In the genomic region with DNA sequence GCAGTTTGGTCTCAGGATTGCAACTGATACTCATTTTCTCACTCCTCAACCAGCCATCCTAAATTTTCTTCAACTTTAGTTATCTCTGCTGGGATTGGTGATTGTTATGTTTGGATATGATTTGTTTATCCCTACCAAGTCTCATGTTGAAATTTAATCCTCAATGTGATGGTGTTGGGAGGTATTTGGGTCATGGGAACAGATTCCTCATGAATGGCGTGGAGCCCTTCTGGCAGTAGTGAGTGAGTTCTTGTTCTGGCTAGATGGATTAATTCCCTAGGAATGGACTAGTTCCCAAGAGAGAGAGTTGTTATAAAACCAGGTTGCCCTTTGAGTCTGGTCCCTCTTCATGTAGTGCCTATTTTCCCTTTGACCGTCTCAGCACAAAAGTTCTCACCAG, we compare ENCODE assay signal across 15 cellular contexts.
A peak's percentile ranks its signal among the peaks of the same experiment; 100 is the strongest.
DNase-seq lines count a peak whose midpoint lies in the region; ATAC-seq and TF ChIP-seq lines count a peak whose summit lies in the region.
"Had no signal": no experiment of that assay in that cellular context is flagged by ENCODE, and none has a peak within 500 bp of the region (broad histone marks: within the 10 kb centered on the region; RNA-seq: fewer than 3 reads in every experiment).

No MANE protein-coding gene starts in this region.

- TF ChIP-seq CTCF in right atrium auricular region (IDR thresholded peaks at IDR 0.05) (no peak), HFFc6 (IDR thresholded peaks at IDR 0.05) (no peak)

- H3K36me3 ChIP-seq in right atrium auricular region, result no peaks in the 10 kb centered on the region

- no peak overlapping the region for H3K4me3 ChIP-seq in right atrium auricular region

- no peak overlapping the region for H3K4me3 Mint-ChIP-seq in HFFc6
- H3K4me3 Mint-ChIP-seq: B cell; CD4-positive, alpha-beta memory T cell had no signal

- H3K36me3 Mint-ChIP-seq in HFFc6 (ENCODE audit: low read depth), result no peaks in the 10 kb centered on the region
- H3K36me3 Mint-ChIP-seq: CD4-positive, alpha-beta memory T cell had no signal

- H3K4me1 ChIP-seq in right atrium auricular region, result no peaks in the 10 kb centered on the region

- H3K9me3 ChIP-seq in right atrium auricular region, result no peaks in the 10 kb centered on the region

- no peaks in the 10 kb centered on the region for H3K27me3 ChIP-seq in right atrium auricular region

- H3K27ac Mint-ChIP-seq in HFFc6, result no peak overlapping the region; the same call in 1 of the 2 replicates
- H3K27ac Mint-ChIP-seq: B cell; CD4-positive, alpha-beta memory T cell had no signal

- H3K27ac ChIP-seq in right atrium auricular region, result no peak overlapping the region
- H3K27ac ChIP-seq: HL-60 had no signal

- H3K4me1 Mint-ChIP-seq in HFFc6 (ENCODE audit: low read depth), result no peaks in the 10 kb centered on the region
- H3K4me1 Mint-ChIP-seq: B cell; CD4-positive, alpha-beta memory T cell had no signal

- intact Hi-C loops in Right ventricle myocardium superior (cut with DNase I), result no loop called here
- intact Hi-C loops in left ventricle myocardium superior (cut with micrococcal nuclease), result no loop called here

- peaks cover 33% of the 10 kb centered on the region for H3K9me3 Mint-ChIP-seq in HFFc6

- DNase-seq in Right ventricle myocardium superior (no peak), right atrium auricular region (ENCODE audit: low spot score) (no peak), HFFc6 (peak; percentile 56), left ventricle myocardium superior (no peak), EL (no peak), T-helper 9 cell (no peak)
- no peak for DNase-seq in stimulated activated naive CD4-positive, alpha-beta T cell treated with Interleukin-2 at 50 U/mL for 16 hours (lab: John Stamatoyannopoulos, UW)
- DNase-seq: 8988T, C1 segment of cervical spinal cord, DMS79, GDM1, HCEC 1CT had no signal

- no peaks in the 10 kb centered on the region for H3K27me3 Mint-ChIP-seq in HFFc6 (ENCODE audit: insufficient read depth)
- H3K27me3 Mint-ChIP-seq: B cell; CD4-positive, alpha-beta memory T cell had no signal

- ATAC-seq in Right ventricle myocardium superior (ENCODE audit: poor library complexity) (peak; percentile 59), left ventricle myocardium superior (peak; percentile 79)
